Comparison of ENCODE assay signal across 7 cellular contexts in the genomic region with DNA sequence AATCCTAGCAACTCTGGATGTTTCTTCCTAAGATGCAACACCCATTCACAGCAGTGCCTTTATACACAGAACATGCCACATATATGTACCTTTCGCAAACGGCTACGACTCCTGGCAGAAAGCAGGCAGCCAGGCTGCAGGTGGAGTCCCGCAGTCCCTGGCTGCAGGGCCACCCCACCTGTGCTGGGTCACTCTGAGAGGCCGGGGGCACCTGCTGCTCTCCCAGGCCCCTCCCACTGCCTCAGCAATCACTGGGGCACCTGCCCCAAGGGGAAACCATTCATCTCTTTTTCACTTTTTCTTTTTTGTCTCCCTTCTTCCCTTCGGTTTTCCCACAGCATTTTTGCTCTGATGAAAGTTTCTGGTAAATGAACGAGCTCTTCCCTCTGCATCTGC. TPM values are rescaled to one million over a fixed set of nuclear protein-coding genes. Genes with fewer than 3 reads are reported as not detected.
"Had no signal": no experiment of that assay in that cellular context is flagged by ENCODE, and none has a peak within 500 bp of the region (broad histone marks: within the 10 kb centered on the region; RNA-seq: fewer than 3 reads in every experiment).

No MANE protein-coding gene starts in this region.

- ATAC-seq: HCT116, K562 had no signal

- DNase-seq: GM23248, HFFc6, IMR-90 had no signal

- H3K27ac Mint-ChIP-seq: HFFc6 had no signal

- H3K4me3 Mint-ChIP-seq: HFFc6 had no signal

- H3K4me3 ChIP-seq: GM23248, HAP-1, K562 had no signal

- H2AFZ ChIP-seq: GM23248 had no signal

- H3K36me3 ChIP-seq: HAP-1 had no signal

- H3K4me1 ChIP-seq: HAP-1 had no signal

- H3K9me3 ChIP-seq: HAP-1 had no signal

- H3K27ac ChIP-seq: GM23248 had no signal

RNA-seq across cellular contexts. Expression of a gene that starts 28.0 kb away (rescaled TPM):
- total RNA-seq: HFFc6, HT-29, K562 had no signal
